ENCODE assay signal across 23 cellular contexts in the genomic region with DNA sequence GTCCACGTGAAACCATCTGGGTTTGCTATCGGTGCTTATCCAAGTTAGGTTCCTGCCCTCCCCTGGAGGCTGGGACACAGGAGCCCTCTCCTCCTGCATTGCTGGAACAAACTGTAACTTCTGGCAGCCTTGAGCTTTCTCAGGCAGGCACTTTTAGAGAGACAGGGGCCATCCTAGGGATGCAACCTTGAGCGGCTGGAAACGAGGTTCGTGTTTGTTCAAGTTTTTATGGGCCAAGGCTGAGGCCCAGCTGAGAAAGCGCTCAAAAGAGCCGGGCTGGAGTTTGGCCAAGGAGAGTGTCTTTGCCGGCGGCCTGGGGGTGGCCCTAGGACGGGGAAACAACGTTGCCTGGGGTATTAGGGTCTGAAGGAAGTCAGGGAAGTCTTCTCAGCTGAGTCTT. TPM values are rescaled to one million over a fixed set of nuclear protein-coding genes. Genes with fewer than 3 reads are reported as not detected.
"Had no signal": no experiment of that assay in that cellular context is flagged by ENCODE, and none has a peak within 500 bp of the region (broad histone marks: within the 10 kb centered on the region; RNA-seq: fewer than 3 reads in every experiment).

No MANE protein-coding gene starts in this region.

- H3K4me3 ChIP-seq: MG63 had no signal

- H3K36me3 ChIP-seq: MG63 had no signal

- DNase-seq: Karpas-422, KG1, MG63, NCI-H1092, NCI-H1105 treated with DMSO at 0.1 percent for 48 hours, NCI-H1417 treated with DMSO at 0.1 percent for 48 hours, NCI-H146, NCI-H1694 treated with DMSO at 0.1 percent for 48 hours, NCI-H1930, NCI-H2081, NCI-H2107, NCI-H2227 treated with DMSO at 0.1 percent for 48 hours, NCI-H524 treated with DMSO at 0.1 percent for 48 hours, NCI-H69, NCI-H774, RPMI8226, SHP77, SK-N-SH, SW 1271 had no signal

- H3K27me3 ChIP-seq: MG63 had no signal

- FAIRE-seq: RCC 7860 had no signal

- H3K9me3 ChIP-seq: MG63, SK-N-SH had no signal

RNA-seq across cellular contexts. Expression of a gene that starts 5.5 kb away (rescaled TPM):
- total RNA-seq: HT-29, NCI-H460, SK-MEL-5 had no signal
- polyA plus RNA-seq: SK-N-SH had no signal
